ENCODE assay signal across 8 cellular contexts in genomic region chr10:69716711-69717560, GRCh38.
DNase-seq lines count a peak whose midpoint lies in the region; ATAC-seq and TF ChIP-seq lines count a peak whose summit lies in the region.

No MANE protein-coding gene starts in this region.

- TF ChIP-seq CTCF in A673 (conservative IDR thresholded peaks at IDR 0.05; ENCODE audit: low read depth, low read length) = peak; percentile 87
- peak; percentile 71 for TF ChIP-seq CTCF in GM13976 (IDR thresholded peaks at IDR 0.05; ENCODE audit: borderline replicate concordance, control extremely low read depth, extremely low read depth, insufficient read depth, missing control alignments)
- TF ChIP-seq CTCF in OCI-LY1 (IDR thresholded peaks at IDR 0.05; ENCODE audit: low read length) = peak; percentile 82
- peak; percentile 84 for TF ChIP-seq CTCF in fibroblast of the aortic adventitia (IDR thresholded peaks at IDR 0.05; ENCODE audit: insufficient read depth, low read length)

- intact Hi-C loops in A673 (cut with micrococcal nuclease; ENCODE audit: unreplicated experiment) = loop anchor here (1.0 to 5.0 kb wide), 2 partner anchors 73 to 200 kb away; no protein-coding TSS in a partner anchor

- no peak overlapping the region for H3K27ac Mint-ChIP-seq in activated T-cell treated with anti-CD3 and anti-CD28 coated beads, Interleukin-2, amount 50 U/mL, for 24 hours

- no peaks in the 10 kb centered on the region for H3K79me2 ChIP-seq in OCI-LY1 (ENCODE audit: insufficient read depth, low read length)

- peaks cover 9% of the 10 kb centered on the region for H3K27me3 Mint-ChIP-seq in activated T-cell treated with anti-CD3 and anti-CD28 coated beads, Interleukin-2, amount 50 U/mL, for 24 hours

- H3K9ac ChIP-seq in OCI-LY1 (ENCODE audit: low read length) = no peak overlapping the region

- no peak overlapping the region for H2AFZ ChIP-seq in OCI-LY1 (ENCODE audit: low read length)

- H3K27ac ChIP-seq in A673 (ENCODE audit: low read depth, low read length, poor library complexity, severe bottlenecking) = no peak overlapping the region
- H3K27ac ChIP-seq in OCI-LY1 (ENCODE audit: low read depth, low read length, poor library complexity, severe bottlenecking) = no peak overlapping the region

- POLR2A ChIA-PET in A673 (lab: Charles Lee; ENCODE audit: low non-redundant PET) = no interaction called here

- H3K4me2 ChIP-seq in OCI-LY1 (ENCODE audit: low read length) = no peak overlapping the region

- H3K27me3 ChIP-seq in A673 (replicated peaks; ENCODE audit: insufficient read depth, low read depth, low read length, poor library complexity) (no peaks in the 10 kb centered on the region), OCI-LY1 (ENCODE audit: insufficient read depth, low read length) (no peaks in the 10 kb centered on the region)

- no peaks in the 10 kb centered on the region for H3K9me2 ChIP-seq in OCI-LY1 (ENCODE audit: low read depth, low read length)

- H3K36me3 ChIP-seq in A673 (ENCODE audit: insufficient read depth, low read length, poor library complexity, severe bottlenecking) (no peaks in the 10 kb centered on the region), OCI-LY1 (ENCODE audit: insufficient read depth, low read length) (no peaks in the 10 kb centered on the region)

- no peaks in the 10 kb centered on the region for H3K9me3 Mint-ChIP-seq in activated T-cell treated with anti-CD3 and anti-CD28 coated beads, Interleukin-2, amount 50 U/mL, for 24 hours

- no peaks in the 10 kb centered on the region for H4K20me1 ChIP-seq in OCI-LY1 (ENCODE audit: insufficient read depth, low read length)

- H3K4me3 ChIP-seq in A673 (ENCODE audit: low read depth, low read length, poor library complexity, severe bottlenecking) (no peak overlapping the region), OCI-LY1 (ENCODE audit: low read depth, low read length, poor library complexity, severe bottlenecking) (no peak overlapping the region), fibroblast of the aortic adventitia (ENCODE audit: low read depth, low read length) (no peak overlapping the region)

- CTCF ChIA-PET in A673 (lab: Charles Lee) = no interaction called here

- in situ Hi-C loops in GM13976 (cut with MboI; ENCODE audit: low sequenced_read_pairs, unreplicated experiment) = no loop called here

- H3K4me1 ChIP-seq in A673 (ENCODE audit: insufficient read depth, low read length, poor library complexity, severe bottlenecking) (no peaks in the 10 kb centered on the region), OCI-LY1 (ENCODE audit: insufficient read depth, low read length, severe bottlenecking) (no peaks in the 10 kb centered on the region)

- no peak for ATAC-seq in HG03521 (IDR thresholded peaks at IDR 0.05; ENCODE audit: unreplicated experiment)

- DNase-seq in A673 (ENCODE audit: low spot score) (peak; percentile 60), GM13976 (ENCODE audit: low spot score) (peak; percentile 78), fibroblast of the aortic adventitia (ENCODE audit: low read depth) (peak; percentile 45), putamen (ENCODE audit: low spot score) (peak; percentile 20), NCI-H187 (lab: John Stamatoyannopoulos, UW) (no peak)
- DNase-seq in activated T-cell treated with anti-CD3 and anti-CD28 coated beads, Interleukin-2, amount 50 U/mL, for 24 hours = peak; percentile 72

- no TSS peak for BruUV-seq in A673 (replicated peaks; lab: Mats Ljungman, UMichigan)

- no peaks in the 10 kb centered on the region for H3K36me3 Mint-ChIP-seq in activated T-cell treated with anti-CD3 and anti-CD28 coated beads, Interleukin-2, amount 50 U/mL, for 24 hours (ENCODE audit: low read depth)

- no peaks in the 10 kb centered on the region for H3K9me3 ChIP-seq in A673 (ENCODE audit: low read depth, low read length, poor library complexity, severe bottlenecking)
- no peaks in the 10 kb centered on the region for H3K9me3 ChIP-seq in OCI-LY1 (ENCODE audit: low read length)

- H3K4me1 Mint-ChIP-seq in activated T-cell treated with anti-CD3 and anti-CD28 coated beads, Interleukin-2, amount 50 U/mL, for 24 hours (ENCODE audit: low read depth) = peaks cover 3% of the 10 kb centered on the region

- no peaks in the 10 kb centered on the region for H3F3A ChIP-seq in OCI-LY1 (ENCODE audit: insufficient read depth, low read length)

- no peak overlapping the region for H3K4me3 Mint-ChIP-seq in activated T-cell treated with anti-CD3 and anti-CD28 coated beads, Interleukin-2, amount 50 U/mL, for 24 hours

Comparison
In these comparisons a context has a peak if more than half of its experiments do, and no peak if none do; other contexts are left out.
1. DNase-seq: peak in A673 (single experiment), GM13976 (single experiment), activated T-cell treated with anti-CD3 and anti-CD28 coated beads, Interleukin-2, amount 50 U/mL, for 24 hours (single experiment), fibroblast of the aortic adventitia (single experiment) and putamen (single experiment); none in NCI-H187 (0 of 2).
2. Peak in every context shown above with its lines, with median percentiles within 50 percentile points of each other: CTCF ChIP-seq.